In genomic region chr5:141725174-141725573, GRCh38 we compare ENCODE assay signal across 2 cellular contexts.
DNase-seq lines count a peak whose midpoint lies in the region; ATAC-seq and TF ChIP-seq lines count a peak whose summit lies in the region.
"Not testable (repeated sequence)": the region's sequence is repeated elsewhere in the genome, so short reads cannot be mapped to it uniquely, and the experiment has no call there.

No MANE protein-coding gene starts in this region.

- not testable (repeated sequence) for ATAC-seq in RWPE2 (ENCODE audit: low read depth)

- not testable (repeated sequence) for H3K36me3 ChIP-seq in HEK293 (ENCODE audit: control insufficient read depth in 2 of 2, insufficient read depth in 1 of 2, low read length in 2 of 2); RWPE2 (ENCODE audit: low read depth)

- POLR2A ChIA-PET in HEK293 (lab: Yijun Ruan, JAX) = not testable (repeated sequence)

- not testable (repeated sequence) for H3K4me3 ChIP-seq in HEK293 (ENCODE audit: low read depth, low read length); RWPE2 (ENCODE audit: severe bottlenecking)

- not testable (repeated sequence) for H3K27me3 ChIP-seq in RWPE2 (ENCODE audit: insufficient read depth, poor library complexity, severe bottlenecking)

- H3K27ac ChIP-seq in HEK293 (ENCODE audit: extremely low read depth, low read depth, low read length) = not testable (repeated sequence)
- H3K27ac ChIP-seq in RWPE2 (ENCODE audit: poor library complexity, severe bottlenecking) = peak overlapping the region; percentile 4

- not testable (repeated sequence) for TF ChIP-seq CTCF in HEK293 (tag by site-specific recombination; IDR thresholded peaks at IDR 0.05); RWPE2 (IDR thresholded peaks at IDR 0.05; ENCODE audit: poor library complexity, severe bottlenecking)

- not testable (repeated sequence) for DNase-seq in RWPE2 (ENCODE audit: low spot score)

- CTCF ChIA-PET in HEK293 (lab: Yijun Ruan, JAX) = interaction anchor here (0.7 kb wide), 1 partner anchor 236 kb away, joined by 3 read pairs; no protein-coding TSS in a partner anchor

- not testable (repeated sequence) for H3K9me3 ChIP-seq in HEK293 (ENCODE audit: control insufficient read depth, insufficient read depth, low read depth, low read length); RWPE2 (ENCODE audit: severe bottlenecking)

- not testable (repeated sequence) for H3K4me1 ChIP-seq in HEK293 (ENCODE audit: control insufficient read depth, insufficient read depth, low read length); RWPE2 (ENCODE audit: insufficient read depth, poor library complexity, severe bottlenecking)

TF ChIP-seq in HEK293, 187 proteins besides CTCF, POLR2A, EP300 and RAD21:
- TF ChIP-seq SCRT1 (tag by site-specific recombination; IDR thresholded peaks at IDR 0.05; ENCODE audit: borderline replicate concordance) (0 out of 2 replicates have a peak, but pooled peaks have one; percentile 64), SCRT2 (tag by site-specific recombination; IDR thresholded peaks at IDR 0.05) (peak; percentile 73)
